8 cellular contexts compared by ENCODE assay signal in the genomic region with DNA sequence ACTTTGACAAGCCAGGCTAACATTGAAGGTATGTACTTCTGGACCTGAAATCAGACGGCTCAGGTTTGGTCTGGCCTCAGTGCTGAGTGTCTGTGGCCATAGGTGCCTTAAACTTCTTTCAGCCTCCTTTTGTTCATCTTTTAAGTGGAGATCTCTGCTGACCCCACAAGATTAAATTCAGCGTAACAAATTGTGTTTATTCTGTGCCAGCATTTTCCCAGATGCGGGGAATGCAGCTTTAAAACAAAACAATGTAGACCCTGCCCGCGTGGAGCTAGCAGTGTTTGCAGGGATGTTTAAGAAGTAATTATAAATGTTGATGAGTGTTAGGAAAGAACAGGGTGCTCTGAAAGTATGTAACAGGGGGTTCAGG. TPM values are rescaled to one million over a fixed set of nuclear protein-coding genes. Genes with fewer than 3 reads are reported as not detected.
DNase-seq lines count a peak whose midpoint lies in the region; ATAC-seq and TF ChIP-seq lines count a peak whose summit lies in the region.

No MANE protein-coding gene starts in this region.

- DNase-seq in H9 = no peak
- no peak for DNase-seq in KBM-7
- DNase-seq in cerebellar cortex (ENCODE audit: low spot score) = no peak
- DNase-seq in GM20000 (ENCODE audit: low spot score) = no peak
- DNase-seq in NCI-H1694 (lab: John Stamatoyannopoulos, UW) = no peak

- no peak for ATAC-seq in gastroesophageal sphincter

- H3K18ac ChIP-seq in H9 (ENCODE audit: insufficient read length, low read depth, low read length) = no peak overlapping the region

- peaks cover 30% of the 10 kb centered on the region for H3K79me2 ChIP-seq in H9 (ENCODE audit: insufficient read depth, low read length)

- H3K4me1 ChIP-seq in H9 (ENCODE audit: insufficient read depth, low read length) (no peaks in the 10 kb centered on the region; the same call in none of the 2 replicates), gastroesophageal sphincter (peaks cover 4 to 84% (median 41%) of the 10 kb centered on the region in 3 donors), skeletal muscle tissue (ENCODE audit: control insufficient read depth in 3 of 3, insufficient read depth in 3 of 3, low read length in 3 of 3) (peaks cover 37 to 72% (median 49%) of the 10 kb centered on the region in 3 donors)

- H3K27me3 ChIP-seq in H9 (ENCODE audit: insufficient read depth, low read length) (no peaks in the 10 kb centered on the region), gastroesophageal sphincter (no peaks in the 10 kb centered on the region), skeletal muscle tissue (ENCODE audit: control insufficient read depth in 3 of 3, insufficient read depth in 3 of 3, low read length in 3 of 3) (no peaks in the 10 kb centered on the region)

- peak overlapping the region; percentile 94 to 97 for H3K4me3 Mint-ChIP-seq in H9

- H3K9ac ChIP-seq in H9 (ENCODE audit: extremely low read depth, insufficient read length, low read length) = peak overlapping the region; percentile 87
- peak overlapping the region; percentile 88 to 98 (median 97) for H3K9ac ChIP-seq in skeletal muscle tissue (ENCODE audit: low read depth in 1 of 3, low read length in 3 of 3)

- H3K36me3 Mint-ChIP-seq in H9 (ENCODE audit: insufficient read depth in 1 of 3, low read depth in 3 of 3) = peaks cover 15 to 32% (median 17%) of the 10 kb centered on the region in 3 experiments

- no peak for TF ChIP-seq EP300 in gastroesophageal sphincter (IDR thresholded peaks at IDR 0.05)

- WGBS in H9 (ENCODE audit: extremely low coverage, insufficient read length, low lambda C conversion rate) = no CpG with 5 or more reads among the region's 5 CpGs
- 6 to 10% methylated on average over 3 to 5 of the region's 5 CpGs for WGBS in gastroesophageal sphincter (ENCODE audit: low coverage in 1 of 2), 2 donors

- no peak for TF ChIP-seq POLR2A in gastroesophageal sphincter (IDR thresholded peaks at IDR 0.05)

- H3K4me2 ChIP-seq in H9 (ENCODE audit: insufficient read depth, insufficient read length, low read length) = peak overlapping the region; percentile 95

- H2BK5ac ChIP-seq in H9 (ENCODE audit: insufficient read length, low read length) = no peak overlapping the region

- no peak overlapping the region; the same call in 1 of the 2 replicates for H3K4ac ChIP-seq in H9 (ENCODE audit: low read depth, low read length)

- H2AFZ ChIP-seq in H9 (ENCODE audit: low read length) = no peak overlapping the region

- no peak overlapping the region for H3T11ph ChIP-seq in H9 (ENCODE audit: low read length)

- H3K23ac ChIP-seq in H9 (ENCODE audit: insufficient read length, low read depth, low read length) = no peak overlapping the region

- in situ Hi-C loops in KBM-7 (cut with MboI; ENCODE audit: low pct_unique_long_range_greater_than_20kb, low sequenced_read_pairs) = no loop called here

- no peaks in the 10 kb centered on the region for H3K27me3 Mint-ChIP-seq in H9 (ENCODE audit: low read depth)

- no peak overlapping the region for H2BK12ac ChIP-seq in H9 (ENCODE audit: insufficient read length, low read depth, low read length)

- no peaks in the 10 kb centered on the region for H3K9me3 Mint-ChIP-seq in H9

- no peak overlapping the region for H3K27ac ChIP-seq in H9 (ENCODE audit: insufficient read length, low read depth, low read length)
- peak overlapping the region; percentile 71 to 100 (median 96) for H3K27ac ChIP-seq in gastroesophageal sphincter
- peak overlapping the region; percentile 100 for H3K27ac ChIP-seq in skeletal muscle tissue (ENCODE audit: low read depth, low read length)

- no peaks in the 10 kb centered on the region for H4K20me1 ChIP-seq in H9 (ENCODE audit: control insufficient read depth, insufficient read depth, insufficient read length)

- no peak overlapping the region for H2BK120ac ChIP-seq in H9 (ENCODE audit: low read depth, low read length, poor library complexity, severe bottlenecking)

- H3K27ac Mint-ChIP-seq in H9 = peak overlapping the region; percentile 29 to 93 (median 75); a peak in 5 of 7 replicates

- H3K9me3 ChIP-seq in H9 (ENCODE audit: control insufficient read depth, low read depth, low read length) (no peaks in the 10 kb centered on the region), gastroesophageal sphincter (no peaks in the 10 kb centered on the region), skeletal muscle tissue (ENCODE audit: control insufficient read depth in 3 of 3, low read length in 3 of 3) (no peaks in the 10 kb centered on the region)

- H3K14ac ChIP-seq in H9 (ENCODE audit: insufficient read depth, low read length) = no peak overlapping the region

- H3K36me3 ChIP-seq in gastroesophageal sphincter = no peaks in the 10 kb centered on the region
- peaks cover 3 to 9% (median 5%) of the 10 kb centered on the region in 3 donors for H3K36me3 ChIP-seq in skeletal muscle tissue (ENCODE audit: control insufficient read depth in 3 of 3, insufficient read depth in 3 of 3, low read length in 3 of 3)

- H2AK5ac ChIP-seq in H9 (ENCODE audit: insufficient read length, low read length) = no peak overlapping the region

- no peak overlapping the region for H2BK15ac ChIP-seq in H9 (ENCODE audit: low read depth, low read length)

- peaks cover 15 to 23% of the 10 kb centered on the region in 2 experiments for H3K4me1 Mint-ChIP-seq in H9

- H3K4me3 ChIP-seq in WI38 (ENCODE audit: low read depth, low read length) (peak overlapping the region; percentile 99), gastroesophageal sphincter (peak overlapping the region; percentile 88 to 92), skeletal muscle tissue (ENCODE audit: low read length in 3 of 3) (peak overlapping the region; percentile 93 to 99 (median 93))

- peaks cover 8% of the 10 kb centered on the region for H3K79me1 ChIP-seq in H9 (ENCODE audit: insufficient read depth, low read depth, low read length, poor library complexity, severe bottlenecking)

- H3K23me2 ChIP-seq in H9 (ENCODE audit: insufficient read length, low read depth, low read length, poor library complexity, severe bottlenecking) = peaks cover 14% of the 10 kb centered on the region

- TF ChIP-seq CTCF in H9 (conservative IDR thresholded peaks at IDR 0.05) = no peak
- TF ChIP-seq CTCF in WI38 (IDR thresholded peaks at IDR 0.05; ENCODE audit: low read depth, low read length) = no peak
- TF ChIP-seq CTCF in gastroesophageal sphincter (IDR thresholded peaks at IDR 0.05) = no peak
- TF ChIP-seq CTCF in GM20000 (IDR thresholded peaks at IDR 0.05; ENCODE audit: extremely low read depth, missing control alignments) = no peak

- H2BK20ac ChIP-seq in H9 (ENCODE audit: low read depth, low read length, poor library complexity, severe bottlenecking) = no peak overlapping the region

- no peak overlapping the region for H4K91ac ChIP-seq in H9 (ENCODE audit: insufficient read length, low read depth, low read length)

- H4K8ac ChIP-seq in H9 (replicated peaks; ENCODE audit: insufficient read length, low read depth, low read length) = no peak overlapping the region

- no peak overlapping the region for H3K56ac ChIP-seq in H9 (ENCODE audit: insufficient read length, low read depth, low read length)

- H4K5ac ChIP-seq in H9 (ENCODE audit: insufficient read length, low read depth, low read length) = no peak overlapping the region

RNA-seq across cellular contexts. Expression of a gene that starts 0.9 kb away (rescaled TPM):
- total RNA-seq in H9 (2021) = 255 and 268 TPM in 2 replicates
- 100 to 1,000 TPM; 421 to 533 (median 500) TPM for total RNA-seq in gastroesophageal sphincter
- 79.3 TPM for total RNA-seq in skeletal muscle tissue

RNA-seq across cellular contexts. Expression of a gene that starts 55.6 kb away (rescaled TPM):
- total RNA-seq in H9 (2021) (104 and 109 TPM in 2 replicates), gastroesophageal sphincter (10 to 100 TPM; 53.0 to 90.6 (median 65.7) TPM), skeletal muscle tissue (33.4 TPM)
